In genomic region chr7:36943591-36944430, GRCh38 we compare ENCODE assay signal across 11 cellular contexts.
DNase-seq lines count a peak whose midpoint lies in the region; ATAC-seq, FAIRE-seq and TF ChIP-seq lines count a peak whose summit lies in the region.
"Had no signal": no experiment of that assay in that cellular context is flagged by ENCODE, and none has a peak within 500 bp of the region (broad histone marks: within the 10 kb centered on the region; RNA-seq: fewer than 3 reads in every experiment).

No MANE protein-coding gene starts in this region.

- peaks cover 49% of the 10 kb centered on the region for H3K4me1 Mint-ChIP-seq in brain

- H3K9me3 Mint-ChIP-seq in brain = peaks cover 0 to 21% (median 9%) of the 10 kb centered on the region in 5 experiments

- no peak for TF ChIP-seq CTCF in brain (conservative IDR thresholded peaks at IDR 0.05)

- H3K4me3 ChIP-seq in small intestine (ENCODE audit: low read depth in 1 of 2, low read length in 2 of 2) = no peak overlapping the region
- H3K4me3 ChIP-seq: thyroid gland had no signal

- H3K4me1 ChIP-seq in small intestine (ENCODE audit: control insufficient read depth in 2 of 2, insufficient read depth in 1 of 2, low read depth in 1 of 2, low read length in 1 of 2) = no peaks in the 10 kb centered on the region

- H3K36me3 Mint-ChIP-seq in brain = peaks cover 1% of the 10 kb centered on the region

- H3K36me3 ChIP-seq in small intestine (ENCODE audit: control insufficient read depth in 2 of 2, insufficient read depth in 2 of 2, low read length in 2 of 2) = no peaks in the 10 kb centered on the region
- H3K36me3 ChIP-seq: thyroid gland had no signal

- peaks cover 4% of the 10 kb centered on the region for H3K27me3 Mint-ChIP-seq in brain

- DNase-seq in GM18507 (ENCODE audit: extremely low spot score, insufficient read length, low read depth) (no peak), HUDEP-2 (lab: John Stamatoyannopoulos, UW; ENCODE audit: unreplicated experiment in 76 of 76) (no peak), ureter (ENCODE audit: low spot score) (no peak), small intestine (no peak), NCI-H526 (lab: John Stamatoyannopoulos, UW) (no peak)
- DNase-seq: NCI-H1436, thyroid gland had no signal

- ATAC-seq in GM19463 (IDR thresholded peaks at IDR 0.05; ENCODE audit: unreplicated experiment) (peak; percentile 71), HG03097 (IDR thresholded peaks at IDR 0.05; ENCODE audit: low FRiP score, unreplicated experiment) (peak; percentile 42)
- ATAC-seq: Right ventricle myocardium inferior had no signal

- 69 to 76% (median 69%) methylated on average over 8 of the region's 8 CpGs for WGBS in small intestine, 3 donors

- H3K27ac ChIP-seq in small intestine (ENCODE audit: low read depth in 1 of 2, low read length in 1 of 2) = no peak overlapping the region
- H3K27ac ChIP-seq: thyroid gland had no signal

- H3K27ac Mint-ChIP-seq in brain = peak overlapping the region in 3 of 5 experiments; percentile 56 to 90 (median 84)

- peak; percentile 67 for FAIRE-seq in GM18507 (lab: Jason Lieb, UNC)
- no peak for FAIRE-seq in small intestine (lab: Jason Lieb, UNC)

- no peak overlapping the region for H3K4me3 Mint-ChIP-seq in brain

- no peaks in the 10 kb centered on the region for H3K27me3 ChIP-seq in small intestine (ENCODE audit: control insufficient read depth in 2 of 2, insufficient read depth in 2 of 2, low read length in 2 of 2)
- H3K27me3 ChIP-seq: thyroid gland had no signal

- no peaks in the 10 kb centered on the region for H3K9me3 ChIP-seq in small intestine (ENCODE audit: control insufficient read depth, low read depth)
- H3K9me3 ChIP-seq: thyroid gland had no signal
